19 cellular contexts compared by ENCODE assay signal in the genomic region with DNA sequence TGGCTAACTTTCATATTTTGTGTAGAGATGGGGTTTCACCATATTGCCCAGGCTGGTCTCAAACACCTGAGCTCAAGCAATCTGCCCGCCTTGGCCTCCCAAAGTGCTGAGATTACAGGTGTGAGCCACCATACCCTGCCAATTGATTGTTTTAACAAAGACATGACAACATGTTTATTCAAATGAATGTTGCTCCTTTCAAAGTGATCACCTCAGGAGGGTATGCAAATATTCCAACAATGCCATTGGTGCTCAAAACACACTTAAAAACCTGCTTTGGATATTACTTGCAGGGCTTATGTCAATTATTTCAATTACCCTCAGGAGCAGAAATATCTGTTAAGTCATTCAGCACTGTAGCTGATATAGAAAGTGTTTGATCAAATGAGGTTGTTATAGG. TPM values are rescaled to one million over a fixed set of nuclear protein-coding genes. Genes with fewer than 3 reads are reported as not detected.
DNase-seq lines count a peak whose midpoint lies in the region; ATAC-seq, FAIRE-seq and TF ChIP-seq lines count a peak whose summit lies in the region.
"Had no signal": no experiment of that assay in that cellular context is flagged by ENCODE, and none has a peak within 500 bp of the region (broad histone marks: within the 10 kb centered on the region; RNA-seq: fewer than 3 reads in every experiment).

No MANE protein-coding gene starts in this region.

- no peak overlapping the region for H2AK5ac ChIP-seq in H1 (ENCODE audit: low read depth, low read length)

- no peaks in the 10 kb centered on the region for H4K20me1 ChIP-seq in H1 (replicated peaks in 1 of 2; ENCODE audit: control insufficient read depth in 1 of 2, insufficient read depth in 2 of 2, low read length in 2 of 2)
- H4K20me1 ChIP-seq in smooth muscle cell (ENCODE audit: low read depth), result no peaks in the 10 kb centered on the region

- H3K56ac ChIP-seq in H1 (replicated peaks; ENCODE audit: insufficient read length, low read depth, low read length), result no peak overlapping the region

- no peak overlapping the region for H3K23ac ChIP-seq in H1 (ENCODE audit: insufficient read length)

- H2BK20ac ChIP-seq in H1 (ENCODE audit: low read length), result no peak overlapping the region

- H3K9me3 ChIP-seq in H1 (ENCODE audit: insufficient read depth in 2 of 2, low read depth in 1 of 2, low read length in 1 of 2) (peaks cover 0 to 3% of the 10 kb centered on the region in 2 experiments; a peak in 1 of 4 replicates), smooth muscle cell (replicated peaks; ENCODE audit: low read depth) (no peaks in the 10 kb centered on the region)
- H3K9me3 ChIP-seq: Peyer's patch had no signal

- POLR2A ChIA-PET in H1 (lab: Charles Lee; ENCODE audit: partially characterized antibody), result interaction anchor here (0.6 to 1.3 kb wide), 2 partner anchors 41 to 48 kb away, joined by 3 read pairs; no protein-coding TSS in a partner anchor
- POLR2A ChIA-PET in activated CD4-positive, alpha-beta T cell treated with anti-CD3 and anti-CD28 coated beads for 36 hours (lab: Charles Lee), result no interaction called here

- H3K4me3 Mint-ChIP-seq in activated naive CD4-positive, alpha-beta T cell treated with anti-CD3 and anti-CD28 coated beads for 36 hours, result no peak overlapping the region
- H3K4me3 Mint-ChIP-seq in activated CD4-positive, alpha-beta T cell treated with anti-CD3 and anti-CD28 coated beads for 36 hours, result no peak overlapping the region
- H3K4me3 Mint-ChIP-seq: H9, HFFc6 had no signal

- H3K27ac Mint-ChIP-seq in activated naive CD4-positive, alpha-beta T cell treated with anti-CD3 and anti-CD28 coated beads for 36 hours, result peak overlapping the region; percentile 28
- no peak overlapping the region for H3K27ac Mint-ChIP-seq in activated CD4-positive, alpha-beta T cell treated with anti-CD3 and anti-CD28 coated beads for 36 hours
- H3K27ac Mint-ChIP-seq: H9, HFFc6 had no signal

- H3K27me3 Mint-ChIP-seq in activated naive CD4-positive, alpha-beta T cell treated with anti-CD3 and anti-CD28 coated beads for 36 hours (ENCODE audit: low read depth), result no peaks in the 10 kb centered on the region
- no peaks in the 10 kb centered on the region for H3K27me3 Mint-ChIP-seq in activated CD4-positive, alpha-beta T cell treated with anti-CD3 and anti-CD28 coated beads for 36 hours

- 80% methylated on average over 1 of the region's 1 CpG; no CpG with 5 or more reads in 1 of the 2 experiments for WGBS in H1 (ENCODE audit: extremely low coverage in 1 of 2, insufficient coverage in 1 of 2, insufficient read length in 1 of 2, insufficient replicate concordance in 2 of 2, low coverage in 1 of 2, low lambda C conversion rate in 2 of 2, missing lambda C conversion rate in 1 of 2), 2 experiments
- 100% methylated on average over 1 of the region's 1 CpG for WGBS in smooth muscle cell (ENCODE audit: low lambda C conversion rate)

- H3K4me3 ChIP-seq in H1 (ENCODE audit: extremely low read depth in 1 of 4, insufficient read depth in 2 of 4, low read depth in 3 of 4, low read length in 4 of 4), result no peak overlapping the region
- no peak overlapping the region for H3K4me3 ChIP-seq in smooth muscle cell
- H3K4me3 ChIP-seq: Peyer's patch had no signal

- CTCF ChIA-PET in activated naive CD4-positive, alpha-beta T cell treated with anti-CD3 and anti-CD28 coated beads for 36 hours (lab: Charles Lee), result interaction anchor here (0.6 kb wide), 1 partner anchor 9 kb away, joined by 3 read pairs; no protein-coding TSS in a partner anchor
- CTCF ChIA-PET in H1 (lab: Charles Lee; ENCODE audit: partially characterized antibody), result interaction anchor here (0.7 to 1.0 kb wide), 2 partner anchors 485 to 733 kb away, joined by 3 read pairs; no protein-coding TSS in a partner anchor
- CTCF ChIA-PET in activated CD4-positive, alpha-beta T cell treated with anti-CD3 and anti-CD28 coated beads for 36 hours (lab: Charles Lee), result no interaction called here

- peaks cover 7% of the 10 kb centered on the region for H3F3A ChIP-seq in smooth muscle cell (ENCODE audit: low read depth)

- H4K5ac ChIP-seq in H1 (ENCODE audit: insufficient read length, low read depth, low read length), result no peak overlapping the region

- no peaks in the 10 kb centered on the region for H3K23me2 ChIP-seq in H1 (ENCODE audit: low read depth, low read length)

- TF ChIP-seq RAD21 in H1 (IDR thresholded peaks at IDR 0.05 in 1 of 2, conservative IDR thresholded peaks at IDR 0.05 in 1 of 2; ENCODE audit: low read depth in 2 of 2, low read length in 2 of 2), result no peak

- H2BK120ac ChIP-seq in H1 (replicated peaks; ENCODE audit: low read depth, low read length), result no peak overlapping the region

- no peak overlapping the region for H4K8ac ChIP-seq in H1 (ENCODE audit: extremely low read depth, insufficient read depth, low read length)

- H3K4me1 ChIP-seq in H1 (replicated peaks in 1 of 4; ENCODE audit: control insufficient read depth in 3 of 4, insufficient read depth in 4 of 4, low read length in 3 of 4), result no peaks in the 10 kb centered on the region
- H3K4me1 ChIP-seq in smooth muscle cell (ENCODE audit: low read depth), result no peaks in the 10 kb centered on the region

- H2BK5ac ChIP-seq in H1 (ENCODE audit: low read depth, low read length), result no peak overlapping the region

- H3K18ac ChIP-seq in H1 (ENCODE audit: extremely low read depth, low read length), result no peak overlapping the region

- H4K91ac ChIP-seq in H1 (replicated peaks; ENCODE audit: insufficient read length, low read length), result no peak overlapping the region

- no peak for ATAC-seq in HG02884 (IDR thresholded peaks at IDR 0.05; ENCODE audit: unreplicated experiment)
- ATAC-seq in activated CD4-positive, alpha-beta T cell treated with anti-CD3 and anti-CD28 coated beads for 36 hours, result no peak

- no peak overlapping the region for H3K9ac ChIP-seq in H1 (replicated peaks in 1 of 4; ENCODE audit: extremely low read depth in 1 of 4, low read depth in 3 of 4, low read length in 3 of 4)
- no peak overlapping the region for H3K9ac ChIP-seq in smooth muscle cell (ENCODE audit: low read depth)

- no peaks in the 10 kb centered on the region for H3K36me3 ChIP-seq in H1 (ENCODE audit: control insufficient read depth in 2 of 4, insufficient read depth in 4 of 4, low read length in 3 of 4)
- H3K36me3 ChIP-seq in smooth muscle cell (ENCODE audit: low read depth), result no peaks in the 10 kb centered on the region
- H3K36me3 ChIP-seq: Peyer's patch had no signal

- TF ChIP-seq EP300 in H1 (IDR thresholded peaks at IDR 0.05; ENCODE audit: borderline replicate concordance in 1 of 2, low read depth in 2 of 2, low read length in 2 of 2), result 0 out of 3 replicates have a peak, but pooled peaks of 1 of the 2 experiments have one; percentile 8

- H2BK15ac ChIP-seq in H1 (ENCODE audit: low read length), result no peak overlapping the region

- no peak overlapping the region for H3K14ac ChIP-seq in H1 (ENCODE audit: insufficient read length)

- H3K36me3 Mint-ChIP-seq in activated naive CD4-positive, alpha-beta T cell treated with anti-CD3 and anti-CD28 coated beads for 36 hours (ENCODE audit: low read depth), result peaks cover 41% of the 10 kb centered on the region
- H3K36me3 Mint-ChIP-seq in activated CD4-positive, alpha-beta T cell treated with anti-CD3 and anti-CD28 coated beads for 36 hours (ENCODE audit: low read depth), result peaks cover 62% of the 10 kb centered on the region

- H3K79me1 ChIP-seq in H1 (ENCODE audit: low read depth, low read length), result no peaks in the 10 kb centered on the region

- H2BK12ac ChIP-seq in H1 (ENCODE audit: low read depth, low read length), result no peak overlapping the region

- H3K9me3 Mint-ChIP-seq in activated naive CD4-positive, alpha-beta T cell treated with anti-CD3 and anti-CD28 coated beads for 36 hours, result no peaks in the 10 kb centered on the region
- H3K9me3 Mint-ChIP-seq in activated CD4-positive, alpha-beta T cell treated with anti-CD3 and anti-CD28 coated beads for 36 hours (ENCODE audit: low read depth), result no peaks in the 10 kb centered on the region
- H3K9me3 Mint-ChIP-seq: HFFc6 had no signal

- H3K27ac ChIP-seq in VCaP (peak overlapping the region; percentile 41; the same call in 1 of the 2 replicates), H1 (ENCODE audit: low read depth, low read length) (no peak overlapping the region), smooth muscle cell (ENCODE audit: low read depth) (peak overlapping the region; percentile 96)
- H3K27ac ChIP-seq: Peyer's patch had no signal

- TF ChIP-seq CTCF in VCaP (conservative IDR thresholded peaks at IDR 0.05) (no peak), H1 (IDR thresholded peaks at IDR 0.05; ENCODE audit: control extremely low read depth in 1 of 3, insufficient read depth in 1 of 3, low read depth in 1 of 3, low read length in 3 of 3) (no peak), smooth muscle cell (IDR thresholded peaks at IDR 0.05; ENCODE audit: borderline replicate concordance, insufficient read depth, poor library complexity, severe bottlenecking) (no peak)

- DNase-seq in activated naive CD4-positive, alpha-beta T cell treated with anti-CD3 and anti-CD28 coated beads for 36 hours, result no peak
- no peak for DNase-seq in activated naive CD4-positive, alpha-beta T cell treated with Interleukin-2 at 50 U/mL for 16 hours
- DNase-seq in H1 (ENCODE audit: low read depth in 1 of 2, low spot score in 2 of 2) (no peak), smooth muscle cell (lab: John Stamatoyannopoulos, UW; ENCODE audit: unreplicated experiment) (no peak)
- DNase-seq in stimulated activated CD4-positive, alpha-beta T cell treated with anti-CD3 and anti-CD28 coated beads, Interleukin-4, amount 100 ng/mL, for 4 hours, result no peak
- no peak for DNase-seq in activated CD4-positive, alpha-beta T cell treated with anti-CD3 and anti-CD28 coated beads for 36 hours
- DNase-seq: 8988T, DMS79, H9, HFFc6, Kasumi-1, NCI-H1417, NCI-H187, NCI-H510A, NCI-H82, Peyer's patch had no signal

- H2AFZ ChIP-seq in H1 (ENCODE audit: low read length), result no peak overlapping the region
- H2AFZ ChIP-seq in smooth muscle cell (ENCODE audit: low read depth), result no peak overlapping the region

- no peak for TF ChIP-seq POLR2A in H1 (IDR thresholded peaks at IDR 0.05; ENCODE audit: control extremely low read depth in 1 of 2, low read depth in 2 of 2, low read length in 2 of 2)

- H3K4me2 ChIP-seq in H1 (ENCODE audit: insufficient read depth in 1 of 2, low read depth in 2 of 2, low read length in 2 of 2) (no peak overlapping the region), smooth muscle cell (no peak overlapping the region)

- FAIRE-seq in H1 (lab: Jason Lieb, UNC), result no peak

- H3K79me2 ChIP-seq in H1 (ENCODE audit: control insufficient read depth in 1 of 2, insufficient read depth in 2 of 2, low read length in 2 of 2), result no peaks in the 10 kb centered on the region
- H3K79me2 ChIP-seq in smooth muscle cell (ENCODE audit: low read depth), result no peaks in the 10 kb centered on the region

- intact Hi-C loops in activated naive CD4-positive, alpha-beta T cell treated with anti-CD3 and anti-CD28 coated beads for 36 hours (cut with micrococcal nuclease), result no loop called here
- intact Hi-C loops in activated CD4-positive, alpha-beta T cell treated with anti-CD3 and anti-CD28 coated beads for 36 hours (cut with DNase I, micrococcal nuclease), result no loop called here

- peaks cover 21% of the 10 kb centered on the region for H3K4me1 Mint-ChIP-seq in activated naive CD4-positive, alpha-beta T cell treated with anti-CD3 and anti-CD28 coated beads for 36 hours (ENCODE audit: low read depth)
- H3K4me1 Mint-ChIP-seq in activated CD4-positive, alpha-beta T cell treated with anti-CD3 and anti-CD28 coated beads for 36 hours, result peaks cover 29% of the 10 kb centered on the region

- no peak overlapping the region for H3K4ac ChIP-seq in H1 (replicated peaks; ENCODE audit: insufficient read length, low read depth, low read length)

- no peaks in the 10 kb centered on the region; a peak in 1 of 7 replicates for H3K27me3 ChIP-seq in H1 (replicated peaks in 1 of 4; ENCODE audit: control insufficient read depth in 3 of 4, extremely low read depth in 1 of 4, insufficient read depth in 3 of 4, low read length in 3 of 4)
- no peaks in the 10 kb centered on the region for H3K27me3 ChIP-seq in smooth muscle cell (ENCODE audit: low read depth)
- H3K27me3 ChIP-seq: Peyer's patch had no signal

RNA-seq across cellular contexts. Expression of a gene that starts 7.9 kb away (rescaled TPM):
- 10 to 100 TPM; 11.2 to 11.6 TPM for total RNA-seq in activated naive CD4-positive, alpha-beta T cell treated with anti-CD3 and anti-CD28 coated beads for 36 hours
- 0.11 and 0.23 TPM in 2 replicates for total RNA-seq in H1 (2021; fragmentation: NEBNext Ultra II Directional; extraction: Animal tissue kit (Norgen Biotek cat#: 25700))
- polyA plus RNA-seq in H1 (2011; rRNA removed), result not detected in 2 replicates
- not detected for polyA plus RNA-seq in H1 (2011; cell fraction: cytosol; rRNA removed)
- not detected for polyA plus RNA-seq in H1 (2011; cell fraction: nucleus; rRNA removed)
- polyA plus RNA-seq in H1 (2012, experiment 1 of 2), result not detected in 4 replicates
- not detected for polyA plus RNA-seq in H1 (2012, experiment 2 of 2)
- not detected for polyA plus RNA-seq in H1 (2013, experiment 1 of 2)
- polyA plus RNA-seq in H1 (2013, experiment 2 of 2), result 0.02 TPM
- not detected in 2 replicates for polyA minus RNA-seq in H1 (2011; rRNA and poly(A)+ RNA removed)
- polyA minus RNA-seq in H1 (2011; cell fraction: cytosol; rRNA and poly(A)+ RNA removed), result not detected
- polyA minus RNA-seq in H1 (2011; cell fraction: nucleus; rRNA and poly(A)+ RNA removed), result not detected
- total RNA-seq in smooth muscle cell, result 0.36 and 0.40 TPM in 2 replicates
- 0.27 TPM in 1 of 2 replicates, not detected in the other for polyA plus RNA-seq in smooth muscle cell
- 10 to 100 TPM; 20.6 TPM for total RNA-seq in activated CD4-positive, alpha-beta T cell treated with anti-CD3 and anti-CD28 coated beads for 36 hours
- total RNA-seq: H9, HFFc6, MCF 10A had no signal

RNA-seq across cellular contexts. Expression of a gene that starts 22.6 kb away (rescaled TPM):
- 10 to 100 TPM; 23.3 to 23.6 TPM for total RNA-seq in activated naive CD4-positive, alpha-beta T cell treated with anti-CD3 and anti-CD28 coated beads for 36 hours
- 24.1 and 25.9 TPM in 2 replicates for total RNA-seq in H1 (2021; fragmentation: NEBNext Ultra II Directional; extraction: Animal tissue kit (Norgen Biotek cat#: 25700))
- polyA plus RNA-seq in H1 (2011; rRNA removed), result 1.4 and 1.6 TPM in 2 replicates
- 1.9 TPM for polyA plus RNA-seq in H1 (2011; cell fraction: cytosol; rRNA removed)
- 4.6 TPM for polyA plus RNA-seq in H1 (2011; cell fraction: nucleus; rRNA removed)
- 0.87 to 1.9 TPM (median 1.5 TPM) in 4 replicates for polyA plus RNA-seq in H1 (2012, experiment 1 of 2)
- polyA plus RNA-seq in H1 (2012, experiment 2 of 2), result not detected
- 5.9 TPM for polyA plus RNA-seq in H1 (2013, experiment 1 of 2)
- 4.8 TPM for polyA plus RNA-seq in H1 (2013, experiment 2 of 2)
- polyA minus RNA-seq in H1 (2011; rRNA and poly(A)+ RNA removed), result 18.2 and 19.5 TPM in 2 replicates
- 6.0 TPM for polyA minus RNA-seq in H1 (2011; cell fraction: cytosol; rRNA and poly(A)+ RNA removed)
- 35.5 TPM for polyA minus RNA-seq in H1 (2011; cell fraction: nucleus; rRNA and poly(A)+ RNA removed)
- 32.0 and 39.4 TPM in 2 replicates for total RNA-seq in smooth muscle cell
- 1.9 and 3.0 TPM in 2 replicates for polyA plus RNA-seq in smooth muscle cell
- 10 to 100 TPM; 16.4 to 19.3 TPM for total RNA-seq in activated CD4-positive, alpha-beta T cell treated with anti-CD3 and anti-CD28 coated beads for 36 hours

RNA-seq across cellular contexts. Expression of a gene that starts 22.6 kb away (rescaled TPM):
- total RNA-seq in activated naive CD4-positive, alpha-beta T cell treated with anti-CD3 and anti-CD28 coated beads for 36 hours, result 10 to 100 TPM; 78.4 to 80.9 TPM
- total RNA-seq in H1 (2021; fragmentation: NEBNext Ultra II Directional; extraction: Animal tissue kit (Norgen Biotek cat#: 25700)), result 102 and 105 TPM in 2 replicates
- 31.3 and 37.2 TPM in 2 replicates for polyA plus RNA-seq in H1 (2011; rRNA removed)
- polyA plus RNA-seq in H1 (2011; cell fraction: cytosol; rRNA removed), result 63.5 TPM
- polyA plus RNA-seq in H1 (2011; cell fraction: nucleus; rRNA removed), result 56.7 TPM
- 43.0 to 59.4 TPM (median 52.0 TPM) in 4 replicates for polyA plus RNA-seq in H1 (2012, experiment 1 of 2)
- 3.5 TPM for polyA plus RNA-seq in H1 (2012, experiment 2 of 2)
- 56.8 TPM for polyA plus RNA-seq in H1 (2013, experiment 1 of 2)
- 52.3 TPM for polyA plus RNA-seq in H1 (2013, experiment 2 of 2)
- polyA minus RNA-seq in H1 (2011; rRNA and poly(A)+ RNA removed), result 62.4 and 65.2 TPM in 2 replicates
- polyA minus RNA-seq in H1 (2011; cell fraction: cytosol; rRNA and poly(A)+ RNA removed), result 39.9 TPM
- 67.9 TPM for polyA minus RNA-seq in H1 (2011; cell fraction: nucleus; rRNA and poly(A)+ RNA removed)
- 140 and 174 TPM in 2 replicates for total RNA-seq in smooth muscle cell
- 28.4 and 42.2 TPM in 2 replicates for polyA plus RNA-seq in smooth muscle cell
- 100 to 1,000 TPM in 1 of 2 experiments, 10 to 100 TPM in 1; 92.8 to 112 TPM for total RNA-seq in activated CD4-positive, alpha-beta T cell treated with anti-CD3 and anti-CD28 coated beads for 36 hours
